ENCODE assay signal across 8 cellular contexts in genomic region chr1:42924249-42925131, GRCh38. TPM values are rescaled to one million over a fixed set of nuclear protein-coding genes. Genes with fewer than 3 reads are reported as not detected.
A peak's percentile ranks its signal among the peaks of the same experiment; 100 is the strongest.
DNase-seq lines count a peak whose midpoint lies in the region; ATAC-seq and TF ChIP-seq lines count a peak whose summit lies in the region.

No MANE protein-coding gene starts in this region.

- H3K4me3 ChIP-seq in kidney epithelial cell (ENCODE audit: low read depth, low read length), result peak overlapping the region; percentile 51

- peak; percentile 91 for ATAC-seq in GM18909 (IDR thresholded peaks at IDR 0.05; ENCODE audit: poor library complexity, unreplicated experiment)
- ATAC-seq in HG03175 (IDR thresholded peaks at IDR 0.05; ENCODE audit: unreplicated experiment), result peak; percentile 90

- TF ChIP-seq CTCF in AG09319 (IDR thresholded peaks at IDR 0.05; ENCODE audit: low read depth, low read length) (no peak), kidney epithelial cell (IDR thresholded peaks at IDR 0.05; ENCODE audit: insufficient read depth, low read length, poor library complexity, severe bottlenecking) (no peak)

- peaks cover 8% of the 10 kb centered on the region for H3K36me3 ChIP-seq in kidney epithelial cell (ENCODE audit: control insufficient read depth, insufficient read depth, low read length)

- DNase-seq in AG09319 (ENCODE audit: extremely low read depth, low read depth), result peak; percentile 58
- DNase-seq in NCI-H345 (lab: John Stamatoyannopoulos, UW), result peak; percentile 97
- DNase-seq in activated CD4-positive, CD25-positive, alpha-beta regulatory T cell treated with anti-CD3 and anti-CD28 coated beads, Interleukin-2, amount 50 U/mL, for 72 hours, result peak; percentile 95
- DNase-seq in cerebellum (ENCODE audit: low spot score), result peak; percentile 97
- peak; percentile 43 for DNase-seq in kidney epithelial cell (ENCODE audit: low read depth)
- DNase-seq in stimulated activated CD4-positive, alpha-beta T cell treated with anti-CD3 and anti-CD28 coated beads, Interleukin-1b, Interleukin-23, amount 100 ng/mL, for 1 hour (ENCODE audit: low read depth in 2 of 2), result peak; percentile 72 to 90

- no peaks in the 10 kb centered on the region for H3K27me3 ChIP-seq in kidney epithelial cell (ENCODE audit: control insufficient read depth, insufficient read depth, low read length)

RNA-seq across cellular contexts. Expression of gene SLC2A1, which starts 34.2 kb away (rescaled TPM):
- total RNA-seq in cerebellum, result 50.2 TPM
- total RNA-seq in kidney epithelial cell, result 573 and 1,021 TPM in 2 replicates

Comparison
In these comparisons a context has a peak if more than half of its experiments do, and no peak if none do; other contexts are left out.
1. Peak in every context shown above with its lines: DNase-seq, ATAC-seq and H3K4me3 ChIP-seq.
2. DNase-seq: peak in every context shown above with its lines; median percentile 97 in NCI-H345; 97 in cerebellum; 95 in activated CD4-positive, CD25-positive, alpha-beta regulatory T cell treated with anti-CD3 and anti-CD28 coated beads, Interleukin-2, amount 50 U/mL, for 72 hours; 81 in stimulated activated CD4-positive, alpha-beta T cell treated with anti-CD3 and anti-CD28 coated beads, Interleukin-1b, Interleukin-23, amount 100 ng/mL, for 1 hour; 58 in AG09319; 43 in kidney epithelial cell.
3. RNA of gene SLC2A1, which starts 34.2 kb away (total RNA-seq): 573 to 1,021 TPM in kidney epithelial cell; 50.2 TPM in cerebellum (single experiment); every median in the first group is over 10 times any median in the second.